14 cellular contexts compared by ENCODE assay signal in genomic region chr10:62133618-62134017, GRCh38.
DNase-seq lines count a peak whose midpoint lies in the region; ATAC-seq, FAIRE-seq and TF ChIP-seq lines count a peak whose summit lies in the region.
"Had no signal": no experiment of that assay in that cellular context is flagged by ENCODE, and none has a peak within 500 bp of the region (broad histone marks: within the 10 kb centered on the region; RNA-seq: fewer than 3 reads in every experiment).

No MANE protein-coding gene starts in this region.

- H3K9me3 ChIP-seq in HepG2 (ENCODE audit: low read length): no peaks in the 10 kb centered on the region; the same call in 1 of the 2 replicates
- H3K9me3 ChIP-seq: SK-N-SH had no signal

- TF ChIP-seq EP300 in HepG2 (IDR thresholded peaks at IDR 0.05; ENCODE audit: low read depth in 2 of 2, low read length in 2 of 2) (no peak), HepG2 (CRISPR knock-in tag; IDR thresholded peaks at IDR 0.05; ENCODE audit: borderline replicate concordance) (no peak)

- H3K27ac ChIP-seq in HepG2 (ENCODE audit: extremely low read length, insufficient read depth, low read length): no peak overlapping the region

- BruUV-seq in HepG2 (replicated peaks; lab: Mats Ljungman, UMichigan): no TSS peak

- TF ChIP-seq CTCF in GM12864 (IDR thresholded peaks at IDR 0.05; ENCODE audit: low read depth, low read length, missing control alignments): no peak
- TF ChIP-seq CTCF in HepG2 (CRISPR knock-in tag; IDR thresholded peaks at IDR 0.05): no peak

- no peak overlapping the region for H2AFZ ChIP-seq in HepG2 (ENCODE audit: low read length)

- FAIRE-seq in HepG2 (lab: Jason Lieb, UNC): no peak
- FAIRE-seq: islet of Langerhans had no signal

- POLR2A ChIA-PET in HepG2 (lab: Yijun Ruan, JAX): no interaction called here

- ATAC-seq in GM19043 (IDR thresholded peaks at IDR 0.05; ENCODE audit: low read depth, unreplicated experiment) (peak; percentile 91), HG02610 (IDR thresholded peaks at IDR 0.05; ENCODE audit: unreplicated experiment) (peak; percentile 99), HG03378 (IDR thresholded peaks at IDR 0.05; ENCODE audit: unreplicated experiment) (peak; percentile 93), HepG2 (no peak)
- ATAC-seq: naive thymus-derived CD8-positive, alpha-beta T cell had no signal

- H3K79me2 ChIP-seq in HepG2 (ENCODE audit: insufficient read depth, low read length): no peaks in the 10 kb centered on the region

- no peaks in the 10 kb centered on the region for H3K36me3 ChIP-seq in HepG2 (replicated peaks in 1 of 2; ENCODE audit: control insufficient read depth in 1 of 2, insufficient read depth in 2 of 2, low read length in 2 of 2)
- H3K36me3 ChIP-seq: MG63 had no signal

- H3K9ac ChIP-seq in HepG2 (ENCODE audit: insufficient read depth, low read depth, low read length): no peak overlapping the region
- H3K9ac ChIP-seq: SK-N-SH had no signal

- intact Hi-C loops in HepG2 (cut with micrococcal nuclease; ENCODE audit: unreplicated experiment): no loop called here

- DNase-seq in GM12864 (ENCODE audit: low read depth) (peak; percentile 41), DMS153 treated with DMSO at 0.1 percent for 48 hours (lab: John Stamatoyannopoulos, UW; ENCODE audit: unreplicated experiment) (no peak), HepG2 (ENCODE audit: low spot score) (no peak), SHP77 treated with DMSO at 0.1 percent for 48 hours (lab: John Stamatoyannopoulos, UW) (no peak)
- DNase-seq in effector CD8-positive, alpha-beta T cell (lab: John Stamatoyannopoulos, UW): no peak
- DNase-seq: activated naive CD4-positive, alpha-beta T cell treated with Interleukin-2 at 50 U/mL for 16 hours; EL; MG63; naive thymus-derived CD8-positive, alpha-beta T cell; SK-N-SH had no signal

- TF ChIP-seq POLR2A in HepG2 (IDR thresholded peaks at IDR 0.05; ENCODE audit: insufficient read depth in 1 of 2, low read depth in 2 of 2, low read length in 2 of 2): no peak

- in situ Hi-C loops in HepG2 (cut with HindIII; ENCODE audit: extremely low pct_ligation_motif_present, low pct_unique_long_range_greater_than_20kb): no loop called here

- no peaks in the 10 kb centered on the region for H4K20me1 ChIP-seq in HepG2 (ENCODE audit: insufficient read depth, low read length)

- H3K4me1 ChIP-seq in HepG2 (ENCODE audit: insufficient read depth, low read length): no peaks in the 10 kb centered on the region

- TF ChIP-seq RAD21 in HepG2 (CRISPR knock-in tag; IDR thresholded peaks at IDR 0.05): no peak

- H3K4me3 ChIP-seq in GM12864 (ENCODE audit: low read depth, low read length): no peak overlapping the region
- H3K4me3 ChIP-seq in HepG2 (replicated peaks in 1 of 3; ENCODE audit: insufficient read depth in 1 of 3, low read depth in 2 of 3, low read length in 3 of 3): no peak overlapping the region
- H3K4me3 ChIP-seq: MG63 had no signal

- no peaks in the 10 kb centered on the region for H3K27me3 ChIP-seq in HepG2 (ENCODE audit: control insufficient read depth in 1 of 2, insufficient read depth in 2 of 2, low read length in 2 of 2)
- H3K27me3 ChIP-seq: MG63 had no signal

- CTCF ChIA-PET in HepG2 (lab: Yijun Ruan, JAX; ENCODE audit: low intra/inter-chr PET ratio, low total read pairs): no interaction called here

- no peak overlapping the region for H3K4me2 ChIP-seq in HepG2 (ENCODE audit: low read depth, low read length)
- H3K4me2 ChIP-seq: SK-N-SH had no signal

TF ChIP-seq in HepG2, 621 proteins besides CTCF, POLR2A, EP300 and RAD21:
- no peak for TF ChIP-seq SNRNP70 (IDR thresholded peaks at IDR 0.05; ENCODE audit: low read depth, low read length)
- no peak for TF ChIP-seq ZNF775 (CRISPR knock-in tag; IDR thresholded peaks at IDR 0.05; ENCODE audit: borderline replicate concordance)
- no peak for TF ChIP-seq ZNF891 (CRISPR knock-in tag; IDR thresholded peaks at IDR 0.05)
- no peak for TF ChIP-seq ZNF577 (CRISPR knock-in tag; IDR thresholded peaks at IDR 0.05; ENCODE audit: borderline replicate concordance, low read depth)
- TF ChIP-seq NFIC (IDR thresholded peaks at IDR 0.05; ENCODE audit: low read length): no peak
- TF ChIP-seq CHCHD3 (CRISPR knock-in tag; IDR thresholded peaks at IDR 0.05): no peak
- no peak for TF ChIP-seq ZNF431 (CRISPR knock-in tag; IDR thresholded peaks at IDR 0.05; ENCODE audit: borderline replicate concordance, low read depth)
- TF ChIP-seq ZNF143 (CRISPR knock-in tag; IDR thresholded peaks at IDR 0.05): no peak
- TF ChIP-seq ZNF253 (CRISPR knock-in tag; IDR thresholded peaks at IDR 0.05; ENCODE audit: borderline replicate concordance): no peak
- no peak for TF ChIP-seq ZNF672 (CRISPR knock-in tag; IDR thresholded peaks at IDR 0.05)
- no peak for TF ChIP-seq ZFP36L1 (CRISPR knock-in tag; IDR thresholded peaks at IDR 0.05)
- no peak for TF ChIP-seq PCBP2 (optimal IDR thresholded peaks at IDR 0.05; ENCODE audit: low read depth, low read length, poor library complexity, severe bottlenecking)
- no peak for TF ChIP-seq TBL1XR1 (IDR thresholded peaks at IDR 0.05; ENCODE audit: borderline replicate concordance, low read length, partially characterized antibody)
- TF ChIP-seq JARID2 (CRISPR knock-in tag; IDR thresholded peaks at IDR 0.05; ENCODE audit: insufficient replicate concordance): no peak
- TF ChIP-seq NFAT5 (CRISPR knock-in tag; IDR thresholded peaks at IDR 0.05): no peak
- TF ChIP-seq ZNF484 (CRISPR knock-in tag; IDR thresholded peaks at IDR 0.05; ENCODE audit: borderline replicate concordance, low read depth): no peak
- TF ChIP-seq KLF12 (CRISPR knock-in tag; IDR thresholded peaks at IDR 0.05; ENCODE audit: borderline replicate concordance): no peak
TF ChIP-seq in HepG2: peak in this region for 0.
